In genomic region chr12:57490126-57490525, GRCh38 we compare ENCODE assay signal across 1 cellular context.
TF ChIP-seq lines count a peak whose summit lies in the region.

No MANE protein-coding gene starts in this region.

TF ChIP-seq in H1, 55 proteins besides CTCF, POLR2A, EP300 and RAD21:
- TF ChIP-seq SP2 (IDR thresholded peaks at IDR 0.05; ENCODE audit: low read length) (no peak), BCL11A (IDR thresholded peaks at IDR 0.05; ENCODE audit: low read depth in 2 of 2, low read length in 2 of 2) (no peak), HDAC6 (IDR thresholded peaks at IDR 0.05; ENCODE audit: low read depth, low read length) (no peak), MAFK (IDR thresholded peaks at IDR 0.05; ENCODE audit: low read depth, low read length) (no peak)
